In the genomic region with DNA sequence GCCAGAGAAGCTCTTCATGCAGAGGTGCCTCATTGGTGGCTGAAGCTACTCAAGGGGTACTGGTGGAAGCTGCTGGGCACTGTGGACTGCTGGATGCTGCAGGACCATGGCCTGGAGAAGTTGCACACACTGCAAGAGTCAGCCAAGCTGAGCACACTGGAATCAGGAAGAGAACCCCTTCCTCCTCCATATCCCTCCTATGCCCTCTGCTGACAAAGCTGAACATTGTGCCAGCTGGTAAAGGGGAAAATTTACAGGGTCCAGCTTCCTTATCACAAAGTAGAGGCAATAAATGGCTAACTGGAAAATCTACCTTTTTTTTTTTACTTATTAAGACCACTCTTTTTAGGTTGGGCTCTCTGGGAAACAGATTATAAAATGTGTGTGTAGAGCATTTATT, we compare ENCODE assay signal across 12 cellular contexts. TPM values are rescaled to one million over a fixed set of nuclear protein-coding genes. Genes with fewer than 3 reads are reported as not detected.
DNase-seq lines count a peak whose midpoint lies in the region; ATAC-seq, FAIRE-seq and TF ChIP-seq lines count a peak whose summit lies in the region.
"Had no signal": no experiment of that assay in that cellular context is flagged by ENCODE, and none has a peak within 500 bp of the region (broad histone marks: within the 10 kb centered on the region; RNA-seq: fewer than 3 reads in every experiment).

No MANE protein-coding gene starts in this region.

- TF ChIP-seq CTCF in Caco-2 (IDR thresholded peaks at IDR 0.05; ENCODE audit: insufficient read depth in 1 of 2, low read depth in 1 of 2, low read length in 1 of 2, severe bottlenecking in 1 of 2, unreplicated experiment in 1 of 2), result peak; percentile 21 to 51
- TF ChIP-seq CTCF in OCI-LY3 (IDR thresholded peaks at IDR 0.05; ENCODE audit: low read depth, low read length), result peak; percentile 64
- peak; percentile 39 for TF ChIP-seq CTCF in foreskin keratinocyte (conservative IDR thresholded peaks at IDR 0.05)
- no peak for TF ChIP-seq CTCF in left ventricle myocardium inferior (IDR thresholded peaks at IDR 0.05; ENCODE audit: borderline replicate concordance)

- peaks cover 10% of the 10 kb centered on the region for H3K4me1 Mint-ChIP-seq in Caco-2 (ENCODE audit: low read depth, unreplicated experiment)

- H3K36me3 Mint-ChIP-seq in Caco-2 (ENCODE audit: insufficient read depth, unreplicated experiment), result no peaks in the 10 kb centered on the region

- no TSS peak for BruUV-seq in Caco-2 (replicated peaks; lab: Mats Ljungman, UMichigan)

- H3K4me2 ChIP-seq in OCI-LY3 (ENCODE audit: low read length), result no peak overlapping the region

- ATAC-seq in foreskin keratinocyte (no peak), GM19467 (IDR thresholded peaks at IDR 0.05; ENCODE audit: unreplicated experiment) (no peak)
- ATAC-seq: T-helper 17 cell had no signal

- H2AFZ ChIP-seq in OCI-LY3 (ENCODE audit: low read depth, low read length), result no peak overlapping the region

- no peaks in the 10 kb centered on the region for H4K20me1 ChIP-seq in OCI-LY3 (ENCODE audit: insufficient read depth, low read length)

- H3K4me3 ChIP-seq in Caco-2 (ENCODE audit: low read depth, low read length) (no peak overlapping the region), OCI-LY3 (ENCODE audit: low read length) (no peak overlapping the region), left ventricle myocardium inferior (no peak overlapping the region)
- H3K4me3 ChIP-seq: pancreas had no signal

- H3K4me1 ChIP-seq in Caco-2, result peaks cover 9% of the 10 kb centered on the region
- H3K4me1 ChIP-seq in OCI-LY3 (ENCODE audit: low read length), result no peaks in the 10 kb centered on the region
- no peaks in the 10 kb centered on the region for H3K4me1 ChIP-seq in foreskin keratinocyte
- H3K4me1 ChIP-seq in left ventricle myocardium inferior, result no peaks in the 10 kb centered on the region
- H3K4me1 ChIP-seq: pancreas had no signal

- H3K27me3 ChIP-seq in Caco-2 (replicated peaks; ENCODE audit: control insufficient read depth, insufficient read depth, low read length), result no peaks in the 10 kb centered on the region
- peaks cover 14% of the 10 kb centered on the region for H3K27me3 ChIP-seq in OCI-LY3 (ENCODE audit: low read depth, low read length)
- peaks cover 39% of the 10 kb centered on the region for H3K27me3 ChIP-seq in foreskin keratinocyte
- peaks cover 33% of the 10 kb centered on the region for H3K27me3 ChIP-seq in left ventricle myocardium inferior (ENCODE audit: low read depth)
- H3K27me3 ChIP-seq: pancreas had no signal

- H3K79me2 ChIP-seq in OCI-LY3 (ENCODE audit: low read length), result no peaks in the 10 kb centered on the region

- intact Hi-C loops in Caco-2 (cut with micrococcal nuclease; ENCODE audit: unreplicated experiment) (loop anchor here (1.0 to 10.0 kb wide), 2 partner anchors 63 to 615 kb away; no protein-coding TSS in a partner anchor), left ventricle myocardium inferior (cut with micrococcal nuclease) (no loop called here)

- 0 out of 2 replicates have a peak, but pooled peaks cover 4% of the 10 kb centered on the region for H3K9me3 ChIP-seq in Caco-2
- no peaks in the 10 kb centered on the region for H3K9me3 ChIP-seq in OCI-LY3 (ENCODE audit: insufficient read depth, low read length)
- H3K9me3 ChIP-seq in left ventricle myocardium inferior (replicated peaks), result no peaks in the 10 kb centered on the region
- H3K9me3 ChIP-seq: pancreas had no signal

- no peak overlapping the region for H3K9ac ChIP-seq in OCI-LY3 (ENCODE audit: low read length)

- DNase-seq in Caco-2, result peak; percentile 27 to 38
- peak; percentile 13 for DNase-seq in HPDE6-E6E7 (ENCODE audit: extremely low spot score)
- DNase-seq in foreskin keratinocyte, result no peak
- DNase-seq in GM19239 (ENCODE audit: insufficient read length, low spot score), result no peak
- DNase-seq in NCI-H1436 treated with DMSO at 0.1 percent for 48 hours (lab: John Stamatoyannopoulos, UW), result no peak
- no peak for DNase-seq in left ventricle myocardium inferior
- DNase-seq: pancreas, T-helper 17 cell had no signal

- no peak overlapping the region for H3K4me3 Mint-ChIP-seq in Caco-2 (ENCODE audit: unreplicated experiment)
- H3K4me3 Mint-ChIP-seq: T-helper 17 cell had no signal

- no peak for FAIRE-seq in GM19239 (lab: Jason Lieb, UNC)
- FAIRE-seq: pancreas had no signal

- H3K36me3 ChIP-seq in Caco-2 (ENCODE audit: control insufficient read depth, insufficient read depth, low read length) (no peaks in the 10 kb centered on the region), OCI-LY3 (replicated peaks; ENCODE audit: low read depth, low read length) (no peaks in the 10 kb centered on the region), left ventricle myocardium inferior (no peaks in the 10 kb centered on the region)
- H3K36me3 ChIP-seq: pancreas had no signal

- no peaks in the 10 kb centered on the region for H3K9me3 Mint-ChIP-seq in Caco-2 (ENCODE audit: unreplicated experiment)

- CTCF ChIA-PET in Caco-2 (lab: Charles Lee), result interaction anchor here (0.6 to 1.3 kb wide), 5 partner anchors 12 to 86 kb away, joined by 3 to 33 read pairs (median 5); partner anchors contain the start of genes JKAMP and L3HYPDH

- H3K27ac ChIP-seq in OCI-LY3 (ENCODE audit: low read length) (no peak overlapping the region), foreskin keratinocyte (no peak overlapping the region), left ventricle myocardium inferior (replicated peaks) (no peak overlapping the region)
- H3K27ac ChIP-seq: pancreas had no signal

- POLR2A ChIA-PET in Caco-2 (lab: Charles Lee), result interaction anchor here (0.7 to 1.0 kb wide), 2 partner anchors 86 to 350 kb away, joined by 6 to 8 read pairs; partner anchors contain the start of genes JKAMP, L3HYPDH and LRRC9

- no peaks in the 10 kb centered on the region for H3K27me3 Mint-ChIP-seq in Caco-2 (ENCODE audit: insufficient read depth, unreplicated experiment)

- no peak overlapping the region for H3K27ac Mint-ChIP-seq in Caco-2 (ENCODE audit: unreplicated experiment)
- H3K27ac Mint-ChIP-seq: T-helper 17 cell had no signal

RNA-seq across cellular contexts. Expression of gene CCDC175, which starts 6.5 kb away (rescaled TPM):
- total RNA-seq in Caco-2 (2022) (not detected in 2 replicates), foreskin keratinocyte (not detected in 2 replicates), left ventricle myocardium inferior (not detected)
- polyA plus RNA-seq in foreskin keratinocyte, result not detected in 2 replicates
- total RNA-seq: Daoy, lower leg skin, pancreas had no signal
- polyA plus RNA-seq: pancreas had no signal

Comparison
In these comparisons a context has a peak if more than half of its experiments do, and no peak if none do; other contexts are left out.
1. DNase-seq: peak in Caco-2 (2 of 2) and HPDE6-E6E7 (single experiment); none in foreskin keratinocyte (0 of 2), GM19239 (single experiment), NCI-H1436 treated with DMSO at 0.1 percent for 48 hours (single experiment) and left ventricle myocardium inferior (single experiment).